Comparison of ENCODE assay signal across 31 cellular contexts in genomic region chr7:95311389-95311788, GRCh38. TPM values are rescaled to one million over a fixed set of nuclear protein-coding genes. Genes with fewer than 3 reads are reported as not detected.
"Had no signal": no experiment of that assay in that cellular context is flagged by ENCODE, and none has a peak within 500 bp of the region (broad histone marks: within the 10 kb centered on the region; RNA-seq: fewer than 3 reads in every experiment).

No MANE protein-coding gene starts in this region.

- H3K4me1 Mint-ChIP-seq: stimulated activated effector memory CD8-positive, alpha-beta T cell treated with anti-CD3 and anti-CD28 coated beads, Interleukin-12 subunit alpha, Interleukin-12 subunit beta, amount 100 ng/mL, for 72 hours; stimulated activated naive CD8-positive, alpha-beta T cell treated with anti-CD3 and anti-CD28 coated beads, Interleukin-15, amount 100 ng/mL, for 72 hours had no signal

- H3K27me3 Mint-ChIP-seq: type B pancreatic cell had no signal

- H3K9me3 ChIP-seq: stomach, suprapubic skin, testis, thoracic aorta, thyroid gland, tibial artery, tibial nerve, transverse colon, upper lobe of left lung, upper lobe of right lung, uterus, vagina had no signal

- H3K36me3 Mint-ChIP-seq: stimulated activated effector memory CD8-positive, alpha-beta T cell treated with anti-CD3 and anti-CD28 coated beads, Interleukin-12 subunit alpha, Interleukin-12 subunit beta, amount 100 ng/mL, for 72 hours; stimulated activated memory B cell treated with anti-CD40 and anti-IgM and Interleukin-4, amounts not matched to agents 10 μg/mL and 1 μg/mL and 100 μg/mL, for 72 hours had no signal

- H3K9me3 Mint-ChIP-seq: stimulated activated effector memory CD8-positive, alpha-beta T cell treated with anti-CD3 and anti-CD28 coated beads, Interleukin-12 subunit alpha, Interleukin-12 subunit beta, amount 100 ng/mL, for 72 hours; stimulated activated memory B cell treated with anti-CD40 and anti-IgM and Interleukin-4, amounts not matched to agents 10 μg/mL and 1 μg/mL and 100 μg/mL, for 72 hours; stimulated activated naive CD8-positive, alpha-beta T cell treated with anti-CD3 and anti-CD28 coated beads, Interleukin-15, Interleukin-2, amounts not matched to agents 100 ng/mL and 50 ng/mL, for 24 hours had no signal

- H3K27ac Mint-ChIP-seq: stimulated activated effector memory CD8-positive, alpha-beta T cell treated with anti-CD3 and anti-CD28 coated beads, Interleukin-12 subunit alpha, Interleukin-12 subunit beta, amount 100 ng/mL, for 72 hours; stimulated activated memory B cell treated with anti-CD40 and anti-IgM and Interleukin-4, amounts not matched to agents 10 μg/mL and 1 μg/mL and 100 μg/mL, for 72 hours; stimulated activated naive CD8-positive, alpha-beta T cell treated with anti-CD3 and anti-CD28 coated beads, Interleukin-15, amount 100 ng/mL, for 72 hours; stimulated activated naive CD8-positive, alpha-beta T cell treated with anti-CD3 and anti-CD28 coated beads, Interleukin-15, Interleukin-2, amounts not matched to agents 100 ng/mL and 50 ng/mL, for 24 hours; type B pancreatic cell had no signal

- H3K27ac ChIP-seq: stomach, suprapubic skin, testis, thoracic aorta, thyroid gland, tibial artery, tibial nerve, transverse colon, upper lobe of left lung, upper lobe of right lung, uterus, vagina had no signal

- H3K27me3 ChIP-seq: stomach, suprapubic skin, testis, thyroid gland, tibial artery, tibial nerve, transverse colon, upper lobe of left lung, upper lobe of right lung, uterus, vagina had no signal

- FAIRE-seq: urothelium cell line had no signal

- H3K4me1 ChIP-seq: stomach, suprapubic skin, testis, thyroid gland, tibial artery, tibial nerve, transverse colon, upper lobe of left lung, upper lobe of right lung, uterus, vagina had no signal

- DNase-seq: stimulated activated CD4-positive, alpha-beta T cell treated with anti-CD3 and anti-CD28 coated beads, Interleukin-2, amount 100 ng/mL, for 48 hours; stimulated activated CD4-positive, alpha-beta T cell treated with anti-CD3 and anti-CD28 coated beads, Interleukin-4, amount 100 ng/mL, for 1 hour; stimulated activated CD4-positive, alpha-beta T cell treated with anti-CD3 and anti-CD28 coated beads, Interleukin-4, amount 100 ng/mL, for 24 hours; stimulated activated CD4-positive, alpha-beta T cell treated with anti-CD3 and anti-CD28 coated beads, Interleukin-4, amount 100 ng/mL, for 4 hours; stimulated activated CD8-positive, alpha-beta memory T cell treated with anti-CD3 and anti-CD28 coated beads, Interleukin-4, amount 100 ng/mL, for 48 hours; stimulated activated naive CD4-positive, alpha-beta T cell; stimulated activated naive CD4-positive, alpha-beta T cell treated with Interleukin-2 at 50 U/mL for 16 hours; stimulated activated naive CD8-positive, alpha-beta T cell treated with anti-CD3 and anti-CD28 coated beads, Interleukin-15, amount 100 ng/mL, for 72 hours; stimulated activated naive CD8-positive, alpha-beta T cell treated with anti-CD3 and anti-CD28 coated beads, Interleukin-15, Interleukin-2, amounts not matched to agents 100 U/mL and 50 U/mL, for 24 hours; stomach; substantia nigra; testis; thyroid gland; tibial artery; transverse colon; trophoblast cell; upper lobe of right lung; uterus had no signal

- H3K36me3 ChIP-seq: stomach, suprapubic skin, thoracic aorta, thyroid gland, tibial artery, tibial nerve, transverse colon, upper lobe of left lung, upper lobe of right lung, uterus, vagina had no signal

- ATAC-seq: stimulated activated effector memory CD8-positive, alpha-beta T cell treated with anti-CD3 and anti-CD28 coated beads, Interleukin-12 subunit alpha, Interleukin-12 subunit beta, amount 100 ng/mL, for 72 hours; stimulated activated memory B cell treated with anti-CD40 and anti-IgM and Interleukin-4, amounts not matched to agents 10 μg/mL and 1 μg/mL and 100 μg/mL, for 72 hours; stimulated activated naive CD8-positive, alpha-beta T cell treated with anti-CD3 and anti-CD28 coated beads, Interleukin-15, amount 100 ng/mL, for 72 hours; stimulated activated naive CD8-positive, alpha-beta T cell treated with anti-CD3 and anti-CD28 coated beads, Interleukin-15, Interleukin-2, amounts not matched to agents 100 U/mL and 50 U/mL, for 24 hours; upper lobe of right lung had no signal

- H3K4me3 Mint-ChIP-seq: stimulated activated effector memory CD8-positive, alpha-beta T cell treated with anti-CD3 and anti-CD28 coated beads, Interleukin-12 subunit alpha, Interleukin-12 subunit beta, amount 100 ng/mL, for 72 hours; stimulated activated memory B cell treated with anti-CD40 and anti-IgM and Interleukin-4, amounts not matched to agents 10 μg/mL and 1 μg/mL and 100 μg/mL, for 72 hours; stimulated activated naive CD8-positive, alpha-beta T cell treated with anti-CD3 and anti-CD28 coated beads, Interleukin-15, amount 100 ng/mL, for 72 hours; stimulated activated naive CD8-positive, alpha-beta T cell treated with anti-CD3 and anti-CD28 coated beads, Interleukin-15, Interleukin-2, amounts not matched to agents 100 ng/mL and 50 ng/mL, for 24 hours; type B pancreatic cell had no signal

- H3K4me3 ChIP-seq: stomach, suprapubic skin, testis, thoracic aorta, thyroid gland, tibial artery, tibial nerve, transverse colon, upper lobe of left lung, upper lobe of right lung, uterus, vagina had no signal

RNA-seq across cellular contexts. Expression of gene PON1, which starts 12.9 kb away (rescaled TPM):
- total RNA-seq: temporal lobe, thoracic aorta, thyroid gland, tibial nerve, ureter, urinary bladder, uterus, vagina had no signal
